21 cellular contexts compared by ENCODE assay signal in genomic region chr7:157508477-157508881, GRCh38.
DNase-seq lines count a peak whose midpoint lies in the region; ATAC-seq, FAIRE-seq and TF ChIP-seq lines count a peak whose summit lies in the region.
"Had no signal": no experiment of that assay in that cellular context is flagged by ENCODE, and none has a peak within 500 bp of the region (broad histone marks: within the 10 kb centered on the region; RNA-seq: fewer than 3 reads in every experiment).

No MANE protein-coding gene starts in this region.

- FAIRE-seq in HepG2 (lab: Jason Lieb, UNC) = no peak
- FAIRE-seq: G401.6, GM12892, GM19239, HTR-8/SVneo, K562 had no signal

- H3K4me1 ChIP-seq in right atrium auricular region (no peaks in the 10 kb centered on the region), HepG2 (ENCODE audit: insufficient read depth, low read length) (no peaks in the 10 kb centered on the region), lower lobe of right lung (no peaks in the 10 kb centered on the region)

- H3K9ac ChIP-seq in HepG2 (ENCODE audit: insufficient read depth, low read depth, low read length) = no peak overlapping the region

- POLR2A ChIA-PET in HepG2 (lab: Yijun Ruan, JAX) = no interaction called here

- H2AFZ ChIP-seq in HepG2 (ENCODE audit: low read length) = no peak overlapping the region

- no peak for TF ChIP-seq POLR2A in HepG2 (IDR thresholded peaks at IDR 0.05; ENCODE audit: insufficient read depth in 1 of 2, low read depth in 2 of 2, low read length in 2 of 2)

- peak; percentile 18 for DNase-seq in right atrium auricular region (ENCODE audit: low spot score)
- no peak for DNase-seq in left ventricle myocardium superior
- no peak for DNase-seq in HepG2 (ENCODE audit: low spot score)
- DNase-seq in sciatic nerve (ENCODE audit: low spot score) = peak; percentile 21
- DNase-seq in lower lobe of right lung = no peak
- no peak for DNase-seq in NCI-H82 (lab: John Stamatoyannopoulos, UW)
- DNase-seq in NCI-H1436 treated with DMSO at 0.1 percent for 48 hours (lab: John Stamatoyannopoulos, UW) = no peak
- DNase-seq: AML-193; CD4-positive, alpha-beta memory T cell; DMS79 treated with DMSO at 0.1 percent for 48 hours; NCI-H1694; NCI-H2107; NCI-H226; NCI-H526 treated with DMSO at 0.1 percent for 48 hours; NK-92 treated with Interleukin-12 subunit alpha and Interleukin-12 subunit beta, amount 100 ng/mL, for 24 hours; OCI-M1 had no signal

- no TSS peak for BruUV-seq in HepG2 (replicated peaks; lab: Mats Ljungman, UMichigan)

- WGBS in HepG2 (ENCODE audit: low lambda C conversion rate) = 22% methylated on average over 7 of the region's 11 CpGs

- H3K4me3 ChIP-seq in right atrium auricular region (no peak overlapping the region), HepG2 (replicated peaks in 1 of 3; ENCODE audit: insufficient read depth in 1 of 3, low read depth in 2 of 3, low read length in 3 of 3) (no peak overlapping the region), lower lobe of right lung (no peak overlapping the region)
- H3K4me3 ChIP-seq: K562 had no signal

- no peaks in the 10 kb centered on the region for H3K27me3 ChIP-seq in right atrium auricular region
- H3K27me3 ChIP-seq in HepG2 (ENCODE audit: control insufficient read depth in 1 of 2, insufficient read depth in 2 of 2, low read length in 2 of 2) = peaks cover 0 to 14% of the 10 kb centered on the region in 2 experiments; a peak in 3 of 5 replicates
- H3K27me3 ChIP-seq in lower lobe of right lung (ENCODE audit: low read depth) = peaks cover 4% of the 10 kb centered on the region

- no peak for TF ChIP-seq RAD21 in HepG2 (CRISPR knock-in tag; IDR thresholded peaks at IDR 0.05)

- in situ Hi-C loops in HepG2 (cut with HindIII; ENCODE audit: extremely low pct_ligation_motif_present, low pct_unique_long_range_greater_than_20kb) = no loop called here

- H3K9me3 ChIP-seq in right atrium auricular region (peaks cover 0 to 10% of the 10 kb centered on the region in 2 donors), HepG2 (ENCODE audit: low read length) (no peaks in the 10 kb centered on the region), lower lobe of right lung (peaks cover 8% of the 10 kb centered on the region)

- H3K79me2 ChIP-seq in HepG2 (ENCODE audit: insufficient read depth, low read length) = no peaks in the 10 kb centered on the region

- H3K4me2 ChIP-seq in HepG2 (ENCODE audit: low read depth, low read length) = no peak overlapping the region

- H3K27ac ChIP-seq in right atrium auricular region = no peak overlapping the region
- H3K27ac ChIP-seq in HepG2 (ENCODE audit: extremely low read length, insufficient read depth, low read length) = no peak overlapping the region
- no peak overlapping the region for H3K27ac ChIP-seq in lower lobe of right lung

- CTCF ChIA-PET in HepG2 (lab: Yijun Ruan, JAX; ENCODE audit: low intra/inter-chr PET ratio, low total read pairs) = no interaction called here

- no peak for TF ChIP-seq EP300 in HepG2 (IDR thresholded peaks at IDR 0.05; ENCODE audit: low read depth in 2 of 2, low read length in 2 of 2)
- TF ChIP-seq EP300 in HepG2 (CRISPR knock-in tag; IDR thresholded peaks at IDR 0.05; ENCODE audit: borderline replicate concordance) = no peak

- ATAC-seq in left ventricle myocardium superior (no peak), HepG2 (peak; percentile 48; the same call in 2 of the 3 replicates), sciatic nerve (no peak), lower lobe of right lung (no peak)
- ATAC-seq: K562 had no signal

- TF ChIP-seq CTCF in right atrium auricular region (IDR thresholded peaks at IDR 0.05) (no peak), HepG2 (CRISPR knock-in tag; IDR thresholded peaks at IDR 0.05) (no peak), lower lobe of right lung (IDR thresholded peaks at IDR 0.05) (no peak)

- H3K36me3 ChIP-seq in right atrium auricular region (no peaks in the 10 kb centered on the region), HepG2 (replicated peaks in 1 of 2; ENCODE audit: control insufficient read depth in 1 of 2, insufficient read depth in 2 of 2, low read length in 2 of 2) (no peaks in the 10 kb centered on the region), lower lobe of right lung (no peaks in the 10 kb centered on the region)

- no peaks in the 10 kb centered on the region for H4K20me1 ChIP-seq in HepG2 (ENCODE audit: insufficient read depth, low read length)

- intact Hi-C loops in left ventricle myocardium superior (cut with micrococcal nuclease) (no loop called here), HepG2 (cut with micrococcal nuclease; ENCODE audit: unreplicated experiment) (no loop called here), sciatic nerve (cut with DNase I) (no loop called here), lower lobe of right lung (cut with DNase I) (no loop called here)

TF ChIP-seq in HepG2, 621 proteins besides CTCF, POLR2A, EP300 and RAD21:
- TF ChIP-seq ZNF556 (CRISPR knock-in tag; IDR thresholded peaks at IDR 0.05; ENCODE audit: borderline replicate concordance) (no peak), TBL1XR1 (IDR thresholded peaks at IDR 0.05; ENCODE audit: borderline replicate concordance, low read length, partially characterized antibody) (no peak), MED8 (CRISPR knock-in tag; IDR thresholded peaks at IDR 0.05; ENCODE audit: insufficient replicate concordance) (no peak), RFX3 (CRISPR knock-in tag; IDR thresholded peaks at IDR 0.05) (no peak), RFXAP (CRISPR knock-in tag; IDR thresholded peaks at IDR 0.05; ENCODE audit: borderline replicate concordance) (no peak)
- TF ChIP-seq, protein P1, sequence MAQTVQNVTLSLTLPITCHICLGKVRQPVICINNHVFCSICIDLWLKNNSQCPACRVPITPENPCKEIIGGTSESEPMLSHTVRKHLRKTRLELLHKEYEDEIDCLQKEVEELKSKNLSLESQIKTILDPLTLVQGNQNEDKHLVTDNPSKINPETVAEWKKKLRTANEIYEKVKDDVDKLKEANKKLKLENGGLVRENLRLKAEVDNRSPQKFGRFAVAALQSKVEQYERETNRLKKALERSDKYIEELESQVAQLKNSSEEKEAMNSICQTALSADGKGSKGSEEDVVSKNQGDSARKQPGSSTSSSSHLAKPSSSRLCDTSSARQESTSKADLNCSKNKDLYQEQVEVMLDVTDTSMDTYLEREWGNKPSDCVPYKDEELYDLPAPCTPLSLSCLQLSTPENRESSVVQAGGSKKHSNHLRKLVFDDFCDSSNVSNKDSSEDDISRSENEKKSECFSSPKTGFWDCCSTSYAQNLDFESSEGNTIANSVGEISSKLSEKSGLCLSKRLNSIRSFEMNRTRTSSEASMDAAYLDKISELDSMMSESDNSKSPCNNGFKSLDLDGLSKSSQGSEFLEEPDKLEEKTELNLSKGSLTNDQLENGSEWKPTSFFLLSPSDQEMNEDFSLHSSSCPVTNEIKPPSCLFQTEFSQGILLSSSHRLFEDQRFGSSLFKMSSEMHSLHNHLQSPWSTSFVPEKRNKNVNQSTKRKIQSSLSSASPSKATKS (CRISPR knock-in tag; IDR thresholded peaks at IDR 0.05) = no peak

Comparison
In these comparisons a context has a peak if more than half of its experiments do, and no peak if none do; other contexts are left out.
1. DNase-seq: peak in right atrium auricular region (single experiment) and sciatic nerve (single experiment); none in left ventricle myocardium superior (single experiment), HepG2 (single experiment), lower lobe of right lung (single experiment), NCI-H82 (single experiment) and NCI-H1436 treated with DMSO at 0.1 percent for 48 hours (single experiment).